ENCODE assay signal across 22 cellular contexts in the genomic region with DNA sequence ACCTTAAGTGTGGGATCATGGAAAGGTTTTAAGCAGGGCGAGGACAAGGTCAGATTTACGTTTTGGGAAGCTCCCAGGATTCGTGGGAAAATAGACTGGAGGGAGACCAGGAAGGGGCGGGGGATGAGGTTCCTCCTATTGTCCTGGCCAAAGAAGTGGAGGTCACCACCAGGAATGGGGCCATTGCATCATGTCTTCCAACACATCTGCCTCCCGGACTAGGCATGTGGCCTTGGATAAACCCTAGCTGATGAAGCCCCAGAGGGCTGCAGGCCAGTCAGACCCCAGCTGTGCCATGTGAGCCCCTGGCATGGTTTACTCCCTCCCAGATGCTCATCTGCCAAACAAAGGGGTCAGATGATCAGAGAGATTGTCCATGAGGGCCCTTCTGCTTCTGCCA. TPM values are rescaled to one million over a fixed set of nuclear protein-coding genes. Genes with fewer than 3 reads are reported as not detected.
DNase-seq lines count a peak whose midpoint lies in the region; ATAC-seq and TF ChIP-seq lines count a peak whose summit lies in the region.
"Had no signal": no experiment of that assay in that cellular context is flagged by ENCODE, and none has a peak within 500 bp of the region (broad histone marks: within the 10 kb centered on the region; RNA-seq: fewer than 3 reads in every experiment).

No MANE protein-coding gene starts in this region.

- H3K27me3 ChIP-seq in heart right ventricle (no peaks in the 10 kb centered on the region), prostate gland (replicated peaks; ENCODE audit: insufficient read depth) (no peaks in the 10 kb centered on the region)
- H3K27me3 ChIP-seq: BE2C had no signal

- DNase-seq in DMS 273 (lab: John Stamatoyannopoulos, UW; ENCODE audit: unreplicated experiment) (peak; percentile 49), DMS 273 treated with DMSO at 0.1 percent for 48 hours (lab: John Stamatoyannopoulos, UW) (no peak), dermis blood vessel endothelial cell (peak; percentile 55), heart right ventricle (peak in 1 of 2 donors; percentile 27), posterior vena cava (ENCODE audit: low spot score) (peak; percentile 42), prostate gland (ENCODE audit: low spot score) (no peak)
- DNase-seq: BE2C; CD8-positive, alpha-beta memory T cell; Karpas-422; NCI-H1092; NCI-H1417 treated with DMSO at 0.1 percent for 48 hours; NCI-H1694 treated with DMSO at 0.1 percent for 48 hours; NCI-H2081; NCI-H2227 treated with DMSO at 0.1 percent for 48 hours; NCI-H526 treated with DMSO at 0.1 percent for 48 hours; SIG-M5 had no signal

- H3K4me3 Mint-ChIP-seq in stimulated activated memory B cell treated with anti-CD40 and anti-IgM and Interleukin-4, amounts not matched to agents 10 μg/mL and 1 μg/mL and 100 μg/mL, for 72 hours: no peak overlapping the region
- H3K4me3 Mint-ChIP-seq: CD8-positive, alpha-beta memory T cell had no signal

- peaks cover 0 to 27% (median 6%) of the 10 kb centered on the region in 9 donors for H3K4me1 ChIP-seq in heart right ventricle
- H3K4me1 ChIP-seq in prostate gland (replicated peaks): no peaks in the 10 kb centered on the region

- no peaks in the 10 kb centered on the region for H3K4me1 Mint-ChIP-seq in stimulated activated memory B cell treated with anti-CD40 and anti-IgM and Interleukin-4, amounts not matched to agents 10 μg/mL and 1 μg/mL and 100 μg/mL, for 72 hours
- H3K4me1 Mint-ChIP-seq: CD8-positive, alpha-beta memory T cell had no signal

- peaks cover 41% of the 10 kb centered on the region for H3K27me3 Mint-ChIP-seq in stimulated activated memory B cell treated with anti-CD40 and anti-IgM and Interleukin-4, amounts not matched to agents 10 μg/mL and 1 μg/mL and 100 μg/mL, for 72 hours

- H3K36me3 Mint-ChIP-seq in stimulated activated memory B cell treated with anti-CD40 and anti-IgM and Interleukin-4, amounts not matched to agents 10 μg/mL and 1 μg/mL and 100 μg/mL, for 72 hours: no peaks in the 10 kb centered on the region
- H3K36me3 Mint-ChIP-seq: CD14-positive monocyte; CD8-positive, alpha-beta memory T cell had no signal

- H3K36me3 ChIP-seq in heart right ventricle: no peaks in the 10 kb centered on the region
- no peaks in the 10 kb centered on the region for H3K36me3 ChIP-seq in prostate gland
- H3K36me3 ChIP-seq: BE2C had no signal

- no peak for TF ChIP-seq POLR2A in prostate gland (IDR thresholded peaks at IDR 0.05)

- H3K4me3 ChIP-seq in heart right ventricle (no peak overlapping the region), prostate gland (no peak overlapping the region)

- 53 to 67% methylated on average over 5 of the region's 5 CpGs for WGBS in heart right ventricle, 2 donors
- 83% methylated on average over 5 of the region's 5 CpGs for WGBS in prostate gland

- H3K9me3 ChIP-seq in heart right ventricle (no peaks in the 10 kb centered on the region), prostate gland (no peaks in the 10 kb centered on the region)
- H3K9me3 ChIP-seq: BE2C had no signal

- intact Hi-C loops in heart right ventricle (cut with DNase I): no loop called here
- intact Hi-C loops in posterior vena cava (cut with DNase I): no loop called here
- intact Hi-C loops in prostate gland (cut with DNase I): no loop called here

- H3K9me3 Mint-ChIP-seq in stimulated activated memory B cell treated with anti-CD40 and anti-IgM and Interleukin-4, amounts not matched to agents 10 μg/mL and 1 μg/mL and 100 μg/mL, for 72 hours: no peaks in the 10 kb centered on the region
- H3K9me3 Mint-ChIP-seq: CD14-positive monocyte; CD8-positive, alpha-beta memory T cell had no signal

- ATAC-seq in heart right ventricle: peak in 5 of 8 donors; percentile 16 to 73 (median 58)
- ATAC-seq in stimulated activated memory B cell treated with anti-CD40 and anti-IgM and Interleukin-4, amounts not matched to agents 10 μg/mL and 1 μg/mL and 100 μg/mL, for 72 hours: no peak
- no peak for ATAC-seq in HG02852 (IDR thresholded peaks at IDR 0.05; ENCODE audit: unreplicated experiment)
- ATAC-seq: HCT116 had no signal

- TF ChIP-seq CTCF in heart right ventricle (IDR thresholded peaks at IDR 0.05) (no peak), prostate gland (IDR thresholded peaks at IDR 0.05) (no peak)

- peak overlapping the region in 2 of 10 donors; percentile 25 to 29 for H3K27ac ChIP-seq in heart right ventricle
- no peak overlapping the region for H3K27ac ChIP-seq in prostate gland
- H3K27ac ChIP-seq: 22Rv1, RWPE1 had no signal

- no peak overlapping the region for H3K27ac Mint-ChIP-seq in stimulated activated memory B cell treated with anti-CD40 and anti-IgM and Interleukin-4, amounts not matched to agents 10 μg/mL and 1 μg/mL and 100 μg/mL, for 72 hours
- H3K27ac Mint-ChIP-seq: CD14-positive monocyte had no signal

RNA-seq across cellular contexts. Expression of a gene that starts 11.5 kb away (rescaled TPM):
- 145 and 162 TPM in 2 replicates for total RNA-seq in dermis blood vessel endothelial cell
- 100 to 1,000 TPM in 2 of 10 donors, 10 to 100 TPM in 8; 57.7 to 115 (median 75.8) TPM for total RNA-seq in heart right ventricle
- 10 to 100 TPM; 38.8 to 87.2 TPM for polyA plus RNA-seq in heart right ventricle
- 100 to 1,000 TPM; 425 to 833 TPM for total RNA-seq in posterior vena cava
- total RNA-seq in prostate gland: 10 to 100 TPM; 41.9 to 62.4 TPM

Comparison
In these comparisons a context has a peak if more than half of its experiments do, and no peak if none do; other contexts are left out.
1. DNase-seq: peak in DMS 273 (single experiment), dermis blood vessel endothelial cell (single experiment) and posterior vena cava (single experiment); none in DMS 273 treated with DMSO at 0.1 percent for 48 hours (single experiment) and prostate gland (single experiment).
2. ATAC-seq: peak in heart right ventricle (5 of 8); none in stimulated activated memory B cell treated with anti-CD40 and anti-IgM and Interleukin-4, amounts not matched to agents 10 μg/mL and 1 μg/mL and 100 μg/mL, for 72 hours (single experiment) and HG02852 (single experiment).